Comparison of ENCODE assay signal across 3 cellular contexts in the genomic region with DNA sequence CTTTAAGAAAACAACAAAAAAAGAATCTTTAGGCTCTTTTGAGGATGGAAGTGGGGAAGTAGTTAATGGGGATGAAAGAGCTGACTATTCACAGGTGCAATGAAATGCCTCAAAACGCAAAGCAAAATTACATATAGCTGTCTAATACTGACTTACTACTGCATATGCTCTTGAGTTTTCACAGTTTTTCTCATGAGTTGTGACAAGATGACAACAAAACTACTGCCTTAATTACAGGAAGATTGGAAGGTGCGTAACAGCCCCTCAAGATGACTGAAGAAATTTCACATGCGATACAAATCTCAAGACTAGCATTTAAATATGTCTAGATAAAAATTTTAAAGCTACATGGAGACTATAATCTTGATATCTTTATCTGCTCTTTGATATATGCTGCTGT.
"Had no signal": no experiment of that assay in that cellular context is flagged by ENCODE, and none has a peak within 500 bp of the region (broad histone marks: within the 10 kb centered on the region; RNA-seq: fewer than 3 reads in every experiment).

No MANE protein-coding gene starts in this region.

- H3K4me3 ChIP-seq: GM12878 had no signal

- DNase-seq: GDM1, GF-D8 had no signal
